25 cellular contexts compared by ENCODE assay signal in genomic region chr6:116323863-116324262, GRCh38. TPM values are rescaled to one million over a fixed set of nuclear protein-coding genes. Genes with fewer than 3 reads are reported as not detected.
DNase-seq lines count a peak whose midpoint lies in the region; ATAC-seq, FAIRE-seq and TF ChIP-seq lines count a peak whose summit lies in the region.
"Had no signal": no experiment of that assay in that cellular context is flagged by ENCODE, and none has a peak within 500 bp of the region (broad histone marks: within the 10 kb centered on the region; RNA-seq: fewer than 3 reads in every experiment).

No MANE protein-coding gene starts in this region.

- H2BK20ac ChIP-seq in H1 (ENCODE audit: low read length): peak overlapping the region; percentile 2; the same call in 1 of the 2 replicates

- no peaks in the 10 kb centered on the region for H3K23me2 ChIP-seq in H1 (ENCODE audit: low read depth, low read length)

- 0 out of 2 replicates have a peak overlapping the region, but pooled peaks have one; percentile 2 for H3K9ac ChIP-seq in ES-I3 (ENCODE audit: low read depth, low read length)
- H3K9ac ChIP-seq in HUES6 (ENCODE audit: low read length): no peak overlapping the region
- no peak overlapping the region for H3K9ac ChIP-seq in H1 (replicated peaks in 1 of 4; ENCODE audit: extremely low read depth in 1 of 4, low read depth in 3 of 4, low read length in 3 of 4)
- H3K9ac ChIP-seq in iPS-20b (ENCODE audit: low read depth, low read length): peak overlapping the region; percentile 66; the same call in 1 of the 2 replicates

- H2BK5ac ChIP-seq in H1 (ENCODE audit: low read depth, low read length): peak overlapping the region; percentile 15; the same call in 1 of the 2 replicates

- no peak for TF ChIP-seq EP300 in H1 (IDR thresholded peaks at IDR 0.05; ENCODE audit: borderline replicate concordance in 1 of 2, low read depth in 2 of 2, low read length in 2 of 2)
- no peak for TF ChIP-seq EP300 in esophagus muscularis mucosa (IDR thresholded peaks at IDR 0.05)

- 0% methylated on average over 1 of the region's 1 CpG; no CpG with 5 or more reads in 1 of the 2 experiments for WGBS in H1 (ENCODE audit: extremely low coverage in 1 of 2, insufficient coverage in 1 of 2, insufficient read length in 1 of 2, insufficient replicate concordance in 2 of 2, low coverage in 1 of 2, low lambda C conversion rate in 2 of 2, missing lambda C conversion rate in 1 of 2), 2 experiments
- WGBS in esophagus muscularis mucosa: 96% methylated on average over 1 of the region's 1 CpG
- 93 to 94% methylated on average over 1 of the region's 1 CpG for WGBS in aorta, 2 donors

- H4K5ac ChIP-seq in H1 (ENCODE audit: insufficient read length, low read depth, low read length): peak overlapping the region; percentile 27

- H3K79me2 ChIP-seq in H1 (ENCODE audit: control insufficient read depth in 1 of 2, insufficient read depth in 2 of 2, low read length in 2 of 2): no peaks in the 10 kb centered on the region

- no peak overlapping the region for H3K23ac ChIP-seq in H1 (ENCODE audit: insufficient read length)

- H3K9me3 ChIP-seq in ES-I3 (ENCODE audit: control insufficient read depth, insufficient read depth, low read length): no peaks in the 10 kb centered on the region
- H3K9me3 ChIP-seq in HUES6 (ENCODE audit: control insufficient read depth, insufficient read depth, low read depth, low read length): no peaks in the 10 kb centered on the region
- H3K9me3 ChIP-seq in H1 (ENCODE audit: insufficient read depth in 2 of 2, low read depth in 1 of 2, low read length in 1 of 2): no peaks in the 10 kb centered on the region
- no peaks in the 10 kb centered on the region for H3K9me3 ChIP-seq in iPS-20b (ENCODE audit: insufficient read depth, low read depth, low read length)
- no peaks in the 10 kb centered on the region for H3K9me3 ChIP-seq in esophagus muscularis mucosa
- no peaks in the 10 kb centered on the region for H3K9me3 ChIP-seq in aorta (ENCODE audit: control insufficient read depth, low read length)
- no peaks in the 10 kb centered on the region for H3K9me3 ChIP-seq in BE2C
- H3K9me3 ChIP-seq: HAP-1 had no signal

- H2AFZ ChIP-seq in H1 (ENCODE audit: low read length): no peak overlapping the region

- no peak for DNase-seq in H1 (ENCODE audit: low read depth in 1 of 2, low spot score in 2 of 2)
- DNase-seq in esophagus muscularis mucosa (ENCODE audit: extremely low spot score): no peak
- no peak for DNase-seq in NCI-H2196 (lab: John Stamatoyannopoulos, UW; ENCODE audit: unreplicated experiment)
- no peak for DNase-seq in aorta
- no peak for DNase-seq in BE2C
- DNase-seq: 8988T, ACHN, Calu3, DMS79 treated with DMSO at 0.1 percent for 48 hours, HFFc6, NCI-H1048, NCI-H1417, NCI-H1694, NCI-H2029 treated with DMSO at 0.1 percent for 48 hours, NCI-H524, NCI-H774, SHP77 treated with DMSO at 0.1 percent for 48 hours had no signal

- peak overlapping the region; percentile 56 for H4K91ac ChIP-seq in H1 (replicated peaks; ENCODE audit: insufficient read length, low read length)

- no peak overlapping the region for H3K14ac ChIP-seq in H1 (ENCODE audit: insufficient read length)

- peak overlapping the region; percentile 42; the same call in 1 of the 2 replicates for H3K27ac ChIP-seq in HUES6 (ENCODE audit: low read depth, low read length)
- peak overlapping the region; percentile 62; the same call in 1 of the 2 replicates for H3K27ac ChIP-seq in H1 (ENCODE audit: low read depth, low read length)
- peak overlapping the region; percentile 71 for H3K27ac ChIP-seq in iPS-20b (ENCODE audit: low read length)
- no peak overlapping the region for H3K27ac ChIP-seq in esophagus muscularis mucosa (replicated peaks in 1 of 4)
- H3K27ac ChIP-seq in aorta (ENCODE audit: low read depth in 1 of 2, low read length in 2 of 2): no peak overlapping the region
- H3K27ac ChIP-seq: RWPE1 had no signal

- H4K8ac ChIP-seq in H1 (ENCODE audit: extremely low read depth, insufficient read depth, low read length): no peak overlapping the region

- no peak overlapping the region for H2AK5ac ChIP-seq in H1 (ENCODE audit: low read depth, low read length)

- H3K4me3 ChIP-seq in HUES6 (ENCODE audit: low read depth, low read length): no peak overlapping the region
- H3K4me3 ChIP-seq in H1 (ENCODE audit: extremely low read depth in 1 of 4, insufficient read depth in 2 of 4, low read depth in 3 of 4, low read length in 4 of 4): peak overlapping the region in 1 of 4 experiments; percentile 6; a peak in 1 of 8 replicates
- H3K4me3 ChIP-seq in iPS-20b (ENCODE audit: low read length): peak overlapping the region; percentile 36; the same call in 1 of the 2 replicates
- no peak overlapping the region for H3K4me3 ChIP-seq in esophagus muscularis mucosa
- no peak overlapping the region for H3K4me3 ChIP-seq in aorta (ENCODE audit: low read length in 2 of 2)
- no peak overlapping the region for H3K4me3 ChIP-seq in BE2C (ENCODE audit: low read depth, low read length)
- H3K4me3 ChIP-seq: HAP-1 had no signal

- CTCF ChIA-PET in H1 (lab: Charles Lee; ENCODE audit: partially characterized antibody): interaction anchor here (1.0 to 2.2 kb wide), 4 partner anchors 15 to 55 kb away, joined by 3 to 8 read pairs (median 4); partner anchors contain the start of gene DSE

- H3K18ac ChIP-seq in H1 (ENCODE audit: extremely low read depth, low read length): 0 out of 2 replicates have a peak overlapping the region, but pooled peaks have one; percentile 2

- no peak overlapping the region for H2BK15ac ChIP-seq in H1 (ENCODE audit: low read length)

- no peak for TF ChIP-seq RAD21 in H1 (IDR thresholded peaks at IDR 0.05 in 1 of 2, conservative IDR thresholded peaks at IDR 0.05 in 1 of 2; ENCODE audit: low read depth in 2 of 2, low read length in 2 of 2)

- no peaks in the 10 kb centered on the region for H3K79me1 ChIP-seq in H1 (ENCODE audit: low read depth, low read length)

- no peak overlapping the region for H2BK12ac ChIP-seq in H1 (ENCODE audit: low read depth, low read length)

- no peak for ATAC-seq in aorta (ENCODE audit: low FRiP score)
- ATAC-seq: Panc1 had no signal

- intact Hi-C loops in esophagus muscularis mucosa (cut with DNase I): no loop called here
- intact Hi-C loops in aorta (cut with DNase I): no loop called here

- H4K20me1 ChIP-seq in H1 (replicated peaks in 1 of 2; ENCODE audit: control insufficient read depth in 1 of 2, insufficient read depth in 2 of 2, low read length in 2 of 2): no peaks in the 10 kb centered on the region

- peak overlapping the region; percentile 44 for H2BK120ac ChIP-seq in H1 (replicated peaks; ENCODE audit: low read depth, low read length)

- H3K4ac ChIP-seq in H1 (replicated peaks; ENCODE audit: insufficient read length, low read depth, low read length): peak overlapping the region; percentile 11

- H3K36me3 ChIP-seq in ES-I3 (ENCODE audit: insufficient read depth, low read length) (no peaks in the 10 kb centered on the region), HUES6 (ENCODE audit: control insufficient read depth, insufficient read depth, low read length) (no peaks in the 10 kb centered on the region), H1 (ENCODE audit: control insufficient read depth in 2 of 4, insufficient read depth in 4 of 4, low read length in 3 of 4) (no peaks in the 10 kb centered on the region), iPS-20b (ENCODE audit: insufficient read depth, low read depth, low read length) (no peaks in the 10 kb centered on the region), esophagus muscularis mucosa (no peaks in the 10 kb centered on the region), aorta (ENCODE audit: control insufficient read depth in 1 of 2, insufficient read depth in 2 of 2, low read length in 1 of 2) (no peaks in the 10 kb centered on the region), BE2C (no peaks in the 10 kb centered on the region)
- H3K36me3 ChIP-seq: HAP-1 had no signal

- POLR2A ChIA-PET in H1 (lab: Charles Lee; ENCODE audit: partially characterized antibody): interaction anchor here (0.9 to 2.9 kb wide), 3 partner anchors 8 to 47 kb away, joined by 3 to 12 read pairs (median 7); partner anchors contain the start of genes DSE and TSPYL1

- FAIRE-seq in H1 (lab: Jason Lieb, UNC): peak; percentile 19
- FAIRE-seq: GM19239, HTR-8/SVneo had no signal

- H3K4me1 ChIP-seq in ES-I3 (ENCODE audit: insufficient read depth, low read length) (peaks cover 46% of the 10 kb centered on the region), HUES6 (ENCODE audit: control insufficient read depth, insufficient read depth, low read length) (peaks cover 57% of the 10 kb centered on the region), H1 (replicated peaks in 1 of 4; ENCODE audit: control insufficient read depth in 3 of 4, insufficient read depth in 4 of 4, low read length in 3 of 4) (peaks cover 3 to 32% (median 26%) of the 10 kb centered on the region in 4 experiments; a peak in 6 of 7 replicates), iPS-20b (ENCODE audit: insufficient read depth, low read length) (peaks cover 58% of the 10 kb centered on the region), esophagus muscularis mucosa (peaks cover 7 to 31% (median 16%) of the 10 kb centered on the region in 4 donors), aorta (ENCODE audit: control insufficient read depth in 1 of 2, insufficient read depth in 2 of 2, low read length in 2 of 2) (no peaks in the 10 kb centered on the region), BE2C (peaks cover 8% of the 10 kb centered on the region; the same call in 1 of the 2 replicates)

- no peak for TF ChIP-seq POLR2A in H1 (IDR thresholded peaks at IDR 0.05; ENCODE audit: control extremely low read depth in 1 of 2, low read depth in 2 of 2, low read length in 2 of 2)
- TF ChIP-seq POLR2A in esophagus muscularis mucosa (IDR thresholded peaks at IDR 0.05; ENCODE audit: low read depth): no peak

- H3K4me2 ChIP-seq in H1 (ENCODE audit: insufficient read depth in 1 of 2, low read depth in 2 of 2, low read length in 2 of 2): peak overlapping the region; percentile 45 to 47; a peak in 3 of 4 replicates

- H3K27me3 ChIP-seq in HUES6 (ENCODE audit: control insufficient read depth, insufficient read depth, low read length) (no peaks in the 10 kb centered on the region), H1 (replicated peaks in 1 of 4; ENCODE audit: control insufficient read depth in 3 of 4, extremely low read depth in 1 of 4, insufficient read depth in 3 of 4, low read length in 3 of 4) (no peaks in the 10 kb centered on the region), iPS-20b (ENCODE audit: insufficient read depth, low read length) (no peaks in the 10 kb centered on the region), esophagus muscularis mucosa (no peaks in the 10 kb centered on the region), aorta (ENCODE audit: control insufficient read depth in 1 of 2, insufficient read depth in 2 of 2, low read length in 1 of 2) (no peaks in the 10 kb centered on the region), BE2C (no peaks in the 10 kb centered on the region)

- H3K56ac ChIP-seq in H1 (replicated peaks; ENCODE audit: insufficient read length, low read depth, low read length): no peak overlapping the region

- TF ChIP-seq CTCF in H1 (IDR thresholded peaks at IDR 0.05; ENCODE audit: control extremely low read depth in 1 of 3, insufficient read depth in 1 of 3, low read depth in 1 of 3, low read length in 3 of 3) (no peak), esophagus muscularis mucosa (IDR thresholded peaks at IDR 0.05) (no peak), BE2C (IDR thresholded peaks at IDR 0.05; ENCODE audit: low read depth, low read length) (no peak)

RNA-seq across cellular contexts. Expression of gene TSPYL1, which starts 44.1 kb away (rescaled TPM):
- total RNA-seq in H1 (2021; fragmentation: NEBNext Ultra II Directional; extraction: Animal tissue kit (Norgen Biotek cat#: 25700)): 77.9 and 79.1 TPM in 2 replicates
- polyA plus RNA-seq in H1 (2011; rRNA removed) (31.5 and 33.2 TPM in 2 replicates), aorta (10 to 100 TPM; 30.8 to 32.2 TPM)
- 27.3 TPM for polyA plus RNA-seq in H1 (2011; cell fraction: cytosol; rRNA removed)
- 19.8 TPM for polyA plus RNA-seq in H1 (2011; cell fraction: nucleus; rRNA removed)
- polyA plus RNA-seq in H1 (2012, experiment 1 of 2): 36.6 to 49.2 TPM (median 41.4 TPM) in 4 replicates
- polyA plus RNA-seq in H1 (2012, experiment 2 of 2): 19.4 TPM
- polyA plus RNA-seq in H1 (2013, experiment 1 of 2): 35.9 TPM
- polyA plus RNA-seq in H1 (2013, experiment 2 of 2): 35.1 TPM
- polyA minus RNA-seq in H1 (2011; rRNA and poly(A)+ RNA removed): 86.5 and 91.0 TPM in 2 replicates
- polyA minus RNA-seq in H1 (2011; cell fraction: cytosol; rRNA and poly(A)+ RNA removed): 37.2 TPM
- polyA minus RNA-seq in H1 (2011; cell fraction: nucleus; rRNA and poly(A)+ RNA removed): 34.1 TPM
- total RNA-seq in esophagus muscularis mucosa (100 to 1,000 TPM in 1 of 4 donors, 10 to 100 TPM in 3; 67.7 to 113 (median 92.5) TPM), aorta (10 to 100 TPM; 77.2 to 78.0 TPM)
- 24.8 TPM for polyA plus RNA-seq in BE2C (2012; ENCODE audit: insufficient read depth, insufficient read length, low read depth)

RNA-seq across cellular contexts. Expression of gene DSE, which starts 46.9 kb away (rescaled TPM):
- 88.0 and 94.4 TPM in 2 replicates for total RNA-seq in H1 (2021; fragmentation: NEBNext Ultra II Directional; extraction: Animal tissue kit (Norgen Biotek cat#: 25700))
- 32.5 and 41.8 TPM in 2 replicates for polyA plus RNA-seq in H1 (2011; rRNA removed)
- 28.3 TPM for polyA plus RNA-seq in H1 (2011; cell fraction: cytosol; rRNA removed)
- polyA plus RNA-seq in H1 (2011; cell fraction: nucleus; rRNA removed): 65.3 TPM
- polyA plus RNA-seq in H1 (2012, experiment 1 of 2): 32.5 to 44.3 TPM (median 39.1 TPM) in 4 replicates
- polyA plus RNA-seq in H1 (2012, experiment 2 of 2): 3.6 TPM
- polyA plus RNA-seq in H1 (2013, experiment 1 of 2): 49.6 TPM
- polyA plus RNA-seq in H1 (2013, experiment 2 of 2): 54.4 TPM
- 92.5 and 116 TPM in 2 replicates for polyA minus RNA-seq in H1 (2011; rRNA and poly(A)+ RNA removed)
- 29.2 TPM for polyA minus RNA-seq in H1 (2011; cell fraction: cytosol; rRNA and poly(A)+ RNA removed)
- 98.4 TPM for polyA minus RNA-seq in H1 (2011; cell fraction: nucleus; rRNA and poly(A)+ RNA removed)
- 10 to 100 TPM; 27.8 to 42.1 (median 31.5) TPM for total RNA-seq in esophagus muscularis mucosa
- 10 to 100 TPM; 49.8 to 96.7 TPM for total RNA-seq in aorta
- 10 to 100 TPM in 1 of 2 donors, 1 to 10 TPM in 1; 8.5 to 15.9 TPM for polyA plus RNA-seq in aorta
- 3.7 TPM for polyA plus RNA-seq in BE2C (2012; ENCODE audit: insufficient read depth, insufficient read length, low read depth)

Comparison
In these comparisons a context has a peak if more than half of its experiments do, and no peak if none do; other contexts are left out.
1. H3K9ac ChIP-seq: peak in ES-I3 (single experiment) and iPS-20b (single experiment); none in HUES6 (single experiment) and H1 (0 of 4).
2. H3K27ac ChIP-seq: peak in HUES6 (single experiment), H1 (single experiment) and iPS-20b (single experiment); none in esophagus muscularis mucosa (0 of 4) and aorta (0 of 2).